Comparison of ENCODE assay signal across 18 cellular contexts in genomic region chr3:98808071-98808470, GRCh38. TPM values are rescaled to one million over a fixed set of nuclear protein-coding genes. Genes with fewer than 3 reads are reported as not detected.
A peak's percentile ranks its signal among the peaks of the same experiment; 100 is the strongest.
DNase-seq lines count a peak whose midpoint lies in the region; ATAC-seq, FAIRE-seq and TF ChIP-seq lines count a peak whose summit lies in the region.
"Had no signal": no experiment of that assay in that cellular context is flagged by ENCODE, and none has a peak within 500 bp of the region (broad histone marks: within the 10 kb centered on the region; RNA-seq: fewer than 3 reads in every experiment).

No MANE protein-coding gene starts in this region.

- no TSS peak for BruUV-seq in PC-3 (replicated peaks; lab: Mats Ljungman, UMichigan)

- H3K36me3 ChIP-seq in PC-3 (ENCODE audit: low read depth, low read length) = peaks cover 77% of the 10 kb centered on the region
- H3K36me3 ChIP-seq in brain microvascular endothelial cell (replicated peaks) = peaks cover 82% of the 10 kb centered on the region
- peaks cover 24 to 59% of the 10 kb centered on the region in 2 experiments for H3K36me3 ChIP-seq in keratinocyte (ENCODE audit: control insufficient read depth in 2 of 2, extremely low read depth in 1 of 2, insufficient read depth in 2 of 2, low read length in 2 of 2)

- no peaks in the 10 kb centered on the region for H3K9me1 ChIP-seq in keratinocyte (ENCODE audit: control insufficient read depth, extremely low read depth, insufficient read depth, low read length)

- in situ Hi-C loops in brain microvascular endothelial cell (cut with HindIII; ENCODE audit: low pct_ligation_motif_present, low sequenced_read_pairs) = loop anchor here (25.0 kb wide), 1 partner anchor 179 kb away; no protein-coding TSS in a partner anchor

- ATAC-seq in PC-3 = no peak
- ATAC-seq: CD8-positive, alpha-beta T cell had no signal

- DNase-seq in PC-3 (no peak), brain microvascular endothelial cell (no peak), keratinocyte (ENCODE audit: low read depth, low spot score) (no peak), NCI-H1436 (lab: John Stamatoyannopoulos, UW) (no peak), NCI-H2196 treated with DMSO at 0.1 percent for 48 hours (lab: John Stamatoyannopoulos, UW; ENCODE audit: unreplicated experiment) (no peak)
- DNase-seq in stimulated activated CD4-positive, alpha-beta T cell treated with anti-CD3 and anti-CD28 coated beads, Interleukin-4, amount 100 ng/mL, for 1 hour = no peak
- DNase-seq: CD8-positive, alpha-beta T cell; COR-L47; DMS153; DMS79 treated with DMSO at 0.1 percent for 48 hours; EL had no signal

- H3K4me1 ChIP-seq in PC-3 (ENCODE audit: insufficient read depth, low read length) = peaks cover 20% of the 10 kb centered on the region
- peaks cover 8% of the 10 kb centered on the region for H3K4me1 ChIP-seq in keratinocyte (ENCODE audit: control insufficient read depth, extremely low read depth, insufficient read depth, low read length)
- H3K4me1 ChIP-seq: HAP-1 had no signal

- intact Hi-C loops in PC-3 (cut with micrococcal nuclease) = no loop called here

- H4K20me1 ChIP-seq in PC-3 (ENCODE audit: low read length) (peaks cover 4% of the 10 kb centered on the region; the same call in 1 of the 2 replicates), keratinocyte (ENCODE audit: control insufficient read depth, extremely low read depth, insufficient read depth, low read length) (peaks cover 2% of the 10 kb centered on the region)

- H3K79me2 ChIP-seq in PC-3 (ENCODE audit: low read length) (0 out of 2 replicates have a peak, but pooled peaks cover 4% of the 10 kb centered on the region), keratinocyte (ENCODE audit: control insufficient read depth, insufficient read depth, low read length) (peaks cover 6% of the 10 kb centered on the region)

- H3F3A ChIP-seq in PC-3 (ENCODE audit: low read length, unreplicated experiment) = peaks cover 8% of the 10 kb centered on the region

- no peak overlapping the region for H3K9ac ChIP-seq in PC-3 (ENCODE audit: low read length)
- no peak overlapping the region for H3K9ac ChIP-seq in keratinocyte (ENCODE audit: control insufficient read depth, extremely low read depth, insufficient read depth, low read length)

- H2AFZ ChIP-seq in PC-3 (ENCODE audit: low read length) (no peak overlapping the region), keratinocyte (ENCODE audit: control insufficient read depth, low read length) (no peak overlapping the region)

- H3K4me3 ChIP-seq in PC-3 (ENCODE audit: low read length) = no peak overlapping the region
- no peak overlapping the region for H3K4me3 ChIP-seq in brain microvascular endothelial cell (ENCODE audit: low read depth, low read length)
- no peak overlapping the region for H3K4me3 ChIP-seq in keratinocyte (ENCODE audit: control insufficient read depth in 2 of 3, extremely low read depth in 1 of 3, insufficient read depth in 2 of 3, low read depth in 1 of 3, low read length in 3 of 3)
- H3K4me3 ChIP-seq: A549, HAP-1 had no signal

- dilution Hi-C loops in keratinocyte (cut with MboI; ENCODE audit: extremely low pct_ligation_motif_present, low sequenced_read_pairs) = no loop called here

- no peaks in the 10 kb centered on the region for H3K9me2 ChIP-seq in PC-3 (replicated peaks; ENCODE audit: low read length)

- peak; percentile 57 for FAIRE-seq in keratinocyte (lab: Jason Lieb, UNC)
- FAIRE-seq: D721Med, G401.6, H1 had no signal

- CTCF ChIA-PET in PC-3 (lab: Charles Lee) = no interaction called here

- POLR2A ChIA-PET in PC-3 (lab: Charles Lee; ENCODE audit: unreplicated experiment) = no interaction called here

- no peak for TF ChIP-seq CTCF in PC-3 (conservative IDR thresholded peaks at IDR 0.05; ENCODE audit: low read depth, low read length)
- no peak for TF ChIP-seq CTCF in brain microvascular endothelial cell (IDR thresholded peaks at IDR 0.05; ENCODE audit: low read depth, low read length, missing control alignments)
- no peak for TF ChIP-seq CTCF in keratinocyte (optimal IDR thresholded peaks at IDR 0.05 in 1 of 3, IDR thresholded peaks at IDR 0.05 in 1 of 3, conservative IDR thresholded peaks at IDR 0.05 in 1 of 3; ENCODE audit: extremely low read depth in 1 of 3, insufficient read depth in 2 of 3, low read length in 3 of 3)

- H3K4me2 ChIP-seq in PC-3 (ENCODE audit: low read length) = no peak overlapping the region
- H3K4me2 ChIP-seq in keratinocyte (ENCODE audit: control insufficient read depth, extremely low read depth, insufficient read depth, low read depth, low read length) = no peak overlapping the region
- H3K4me2 ChIP-seq: A549 had no signal

- H3K27me3 ChIP-seq in PC-3 (ENCODE audit: low read length) = no peaks in the 10 kb centered on the region
- H3K27me3 ChIP-seq in brain microvascular endothelial cell (replicated peaks) = no peaks in the 10 kb centered on the region
- no peaks in the 10 kb centered on the region for H3K27me3 ChIP-seq in keratinocyte (ENCODE audit: control insufficient read depth, extremely low read depth, insufficient read depth, low read length)

- H3K27ac ChIP-seq in PC-3 (ENCODE audit: low read length) (0 out of 2 replicates have a peak overlapping the region, but pooled peaks have one; percentile 19), brain microvascular endothelial cell (peak overlapping the region; percentile 90), keratinocyte (ENCODE audit: control insufficient read depth, insufficient read depth, low read length) (peak overlapping the region; percentile 14)
- H3K27ac ChIP-seq: A549, HL-60 had no signal

- no peaks in the 10 kb centered on the region for H3K9me3 ChIP-seq in PC-3 (ENCODE audit: low read length)
- H3K9me3 ChIP-seq in keratinocyte (ENCODE audit: control insufficient read depth, low read depth, low read length) = no peaks in the 10 kb centered on the region
- H3K9me3 ChIP-seq: A549, HAP-1 had no signal

RNA-seq across cellular contexts. Expression of gene ST3GAL6, which starts 44.9 kb away (rescaled TPM):
- total RNA-seq in PC-3 (2014; rRNA removed) = 7.3 and 11.5 TPM in 2 replicates
- polyA plus RNA-seq in keratinocyte = 1.8 to 5.3 TPM (median 4.0 TPM) in 3 replicates
- 14.4 TPM for polyA plus RNA-seq in keratinocyte (2011; ENCODE audit: low read depth)
- polyA plus RNA-seq in keratinocyte (2011; cell fraction: cytosol; rRNA removed) = 1.2 and 2.7 TPM in 2 replicates
- 4.3 and 5.2 TPM in 2 replicates for polyA plus RNA-seq in keratinocyte (2011; cell fraction: nucleus; rRNA removed)
- polyA plus RNA-seq in keratinocyte (2012; ENCODE audit: low replicate concordance) = 2.4 and 8.6 TPM in 2 replicates
- polyA minus RNA-seq in keratinocyte = 0.56 to 4.3 TPM (median 1.5 TPM) in 3 replicates
- 5.2 TPM for polyA minus RNA-seq in keratinocyte (2011; cell fraction: cytosol; rRNA and poly(A)+ RNA removed)
- polyA minus RNA-seq in keratinocyte (2011; cell fraction: nucleus; rRNA and poly(A)+ RNA removed) = 3.1 and 5.4 TPM in 2 replicates
- total RNA-seq: CD8-positive, alpha-beta T cell had no signal
- polyA plus RNA-seq: BJ had no signal

Comparison
In these comparisons a context has a peak if more than half of its experiments do, and no peak if none do; other contexts are left out.
1. H3K27ac ChIP-seq: peak in every context shown above with its lines; median percentile 90 in brain microvascular endothelial cell; 19 in PC-3; 14 in keratinocyte.